Comparison of ENCODE assay signal across 8 cellular contexts in the genomic region with DNA sequence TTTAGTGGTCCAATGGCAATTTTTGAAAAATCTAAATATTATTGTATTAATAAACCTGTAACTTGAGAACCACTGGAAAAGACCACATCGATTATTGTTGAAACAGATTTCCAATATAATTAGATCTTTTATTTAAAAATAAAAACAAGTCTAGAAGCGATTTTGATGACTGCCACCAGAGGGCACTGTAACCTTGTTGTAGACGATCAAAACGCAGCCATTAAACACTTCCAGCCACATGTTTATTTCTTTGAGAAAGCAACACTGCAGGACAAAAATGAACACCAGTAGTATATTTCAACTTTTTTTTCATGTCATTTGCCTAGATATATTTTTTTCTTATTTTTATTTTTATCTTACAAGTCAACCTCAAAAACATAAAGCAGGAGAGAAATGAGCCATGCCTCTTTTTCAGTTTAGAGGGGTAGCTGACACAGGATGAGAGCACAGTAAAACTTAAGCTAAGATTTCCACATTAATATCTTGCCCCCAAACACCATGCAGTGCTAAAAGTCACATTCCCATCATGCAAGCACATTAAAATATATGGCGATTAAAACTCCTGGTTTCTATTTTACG.
DNase-seq lines count a peak whose midpoint lies in the region; ATAC-seq, FAIRE-seq and TF ChIP-seq lines count a peak whose summit lies in the region.

No MANE protein-coding gene starts in this region.

- H3K36me3 ChIP-seq in subcutaneous abdominal adipose tissue (ENCODE audit: control insufficient read depth in 5 of 5, insufficient read depth in 5 of 5, low read length in 5 of 5): no peaks in the 10 kb centered on the region

- H3K27ac ChIP-seq in subcutaneous abdominal adipose tissue (ENCODE audit: low read depth, low read length): no peak overlapping the region

- CTCF ChIA-PET in AG04449 (lab: Yijun Ruan, JAX): interaction anchor here (0.6 to 3.7 kb wide), 35 partner anchors 9 to 652 kb away, joined by 3 to 36 read pairs (median 4); a partner anchor contains a TSS

- no peaks in the 10 kb centered on the region for H3K27me3 ChIP-seq in subcutaneous abdominal adipose tissue (ENCODE audit: control insufficient read depth in 5 of 5, insufficient read depth in 4 of 5, low read length in 5 of 5)

- no peak for ATAC-seq in GM18873 (IDR thresholded peaks at IDR 0.05; ENCODE audit: low FRiP score, unreplicated experiment)

- POLR2A ChIA-PET in AG04449 (lab: Yijun Ruan, JAX): no interaction called here

- no peaks in the 10 kb centered on the region for H3K9me3 ChIP-seq in subcutaneous abdominal adipose tissue (ENCODE audit: control insufficient read depth in 5 of 5, low read length in 5 of 5)

- H3K4me3 ChIP-seq in AG04449 (ENCODE audit: low read depth, low read length) (no peak overlapping the region), subcutaneous abdominal adipose tissue (ENCODE audit: low read depth in 1 of 5, low read length in 5 of 5) (peak overlapping the region in 4 of 5 donors; percentile 11 to 23 (median 16))

- TF ChIP-seq POLR2A in GM12891 (IDR thresholded peaks at IDR 0.05; ENCODE audit: low read depth, low read length): no peak

- TF ChIP-seq CTCF in AG04449 (IDR thresholded peaks at IDR 0.05; ENCODE audit: insufficient read depth, low read length, missing control alignments): peak; percentile 51

- FAIRE-seq in GM12891 (lab: Jason Lieb, UNC): peak; percentile 33

- H3K4me1 ChIP-seq in subcutaneous abdominal adipose tissue (ENCODE audit: control insufficient read depth in 5 of 5, insufficient read depth in 5 of 5, low read length in 5 of 5): peaks cover 0 to 19% (median 14%) of the 10 kb centered on the region in 5 donors

- H3K9ac ChIP-seq in subcutaneous abdominal adipose tissue (ENCODE audit: low read length in 5 of 5): no peak overlapping the region

- DNase-seq in AG04449 (ENCODE audit: low read depth, low spot score) (peak; percentile 26), GM12891 (ENCODE audit: insufficient read length, low spot score) (no peak), NCI-H2227 treated with DMSO at 0.1 percent for 48 hours (lab: John Stamatoyannopoulos, UW) (peak; percentile 73), dedifferentiated amniotic fluid mesenchymal stem cell (ENCODE audit: extremely low spot score) (peak; percentile 78), myocyte (ENCODE audit: low read depth) (peak; percentile 67)
- DNase-seq in activated CD4-positive, alpha-beta T cell treated with anti-CD3 and anti-CD28 coated beads for 4 hours: peak; percentile 67 to 72

TF ChIP-seq in GM12891, 5 proteins besides CTCF, POLR2A, EP300 and RAD21:
- TF ChIP-seq TAF1 (IDR thresholded peaks at IDR 0.05; ENCODE audit: low read depth, low read length) (no peak), SPI1 (IDR thresholded peaks at IDR 0.05; ENCODE audit: low read depth, low read length) (no peak), PAX5 (IDR thresholded peaks at IDR 0.05; ENCODE audit: insufficient read depth, low read length, severe bottlenecking) (no peak)
